ENCODE assay signal across 15 cellular contexts in the genomic region with DNA sequence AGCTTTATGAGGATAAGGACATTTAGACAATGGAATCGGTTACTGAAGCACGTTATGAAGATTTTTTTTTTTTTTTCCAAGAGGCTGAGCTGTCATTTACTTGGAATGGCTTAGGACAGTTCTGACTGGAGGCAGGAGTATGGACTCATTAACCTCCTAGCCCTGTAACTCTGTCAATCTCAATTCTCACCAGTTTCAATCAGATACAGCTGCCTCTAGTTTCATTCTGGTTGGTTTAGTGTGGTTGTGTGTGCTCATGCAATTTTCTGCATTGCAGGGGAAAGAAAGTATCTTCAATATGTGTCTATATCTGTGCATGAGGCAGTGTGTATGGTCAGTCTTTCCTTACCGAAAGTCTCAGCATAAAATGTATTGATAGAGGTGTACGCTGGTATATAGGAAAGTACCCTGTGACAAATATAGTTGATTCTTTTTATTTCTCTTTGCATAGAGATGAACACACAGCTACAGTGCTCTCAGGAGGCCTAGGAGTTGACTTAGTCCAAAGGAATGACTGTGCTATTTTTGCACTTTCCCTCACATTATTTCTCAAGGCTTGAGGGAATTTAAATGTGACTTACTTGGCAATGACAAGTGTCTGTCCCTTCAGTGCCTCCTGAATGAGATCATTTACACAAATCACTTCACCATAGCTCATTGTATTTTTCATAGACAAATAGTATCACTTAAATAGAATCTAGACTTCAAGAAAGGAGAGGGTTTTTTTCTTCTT. TPM values are rescaled to one million over a fixed set of nuclear protein-coding genes. Genes with fewer than 3 reads are reported as not detected.
"Had no signal": no experiment of that assay in that cellular context is flagged by ENCODE, and none has a peak within 500 bp of the region (broad histone marks: within the 10 kb centered on the region; RNA-seq: fewer than 3 reads in every experiment).

No MANE protein-coding gene starts in this region.

- ATAC-seq: activated CD4-positive, CD25-positive, alpha-beta regulatory T cell treated with anti-CD3 and anti-CD28 coated beads, Interleukin-2, amount 50 U/mL, for 24 hours; gastroesophageal sphincter; natural killer cell; sciatic nerve had no signal

- DNase-seq: activated CD4-positive, alpha-beta T cell treated with anti-CD3 and anti-CD28 coated beads, Interleukin-2, amount 50 U/mL, for 4 hours; activated T-cell treated with anti-CD3 and anti-CD28 coated beads, Interleukin-2, amount 50 U/mL, for 1 hour; amygdala; colonic mucosa; esophagus squamous epithelium; hypothalamus; kidney glomerular epithelial cell; natural killer cell; stimulated activated naive CD4-positive, alpha-beta T cell; T-helper 2 cell had no signal

- H3K36me3 ChIP-seq: colonic mucosa had no signal

- H3K27me3 ChIP-seq: colonic mucosa, esophagus squamous epithelium, gastroesophageal sphincter, upper lobe of left lung had no signal

- H3K9me3 ChIP-seq: colonic mucosa, esophagus squamous epithelium, gastroesophageal sphincter, upper lobe of left lung had no signal

- H3K27ac ChIP-seq: colonic mucosa, esophagus squamous epithelium, gastroesophageal sphincter, upper lobe of left lung had no signal

- H3K4me3 ChIP-seq: colonic mucosa, esophagus squamous epithelium, gastroesophageal sphincter, lung, upper lobe of left lung had no signal

- H3K4me1 ChIP-seq: colonic mucosa, esophagus squamous epithelium, gastroesophageal sphincter, upper lobe of left lung had no signal

RNA-seq across cellular contexts. Expression of gene GRB14, which starts 50.5 kb away (rescaled TPM):
- total RNA-seq: natural killer cell had no signal
